ENCODE assay signal across 8 cellular contexts in the genomic region with DNA sequence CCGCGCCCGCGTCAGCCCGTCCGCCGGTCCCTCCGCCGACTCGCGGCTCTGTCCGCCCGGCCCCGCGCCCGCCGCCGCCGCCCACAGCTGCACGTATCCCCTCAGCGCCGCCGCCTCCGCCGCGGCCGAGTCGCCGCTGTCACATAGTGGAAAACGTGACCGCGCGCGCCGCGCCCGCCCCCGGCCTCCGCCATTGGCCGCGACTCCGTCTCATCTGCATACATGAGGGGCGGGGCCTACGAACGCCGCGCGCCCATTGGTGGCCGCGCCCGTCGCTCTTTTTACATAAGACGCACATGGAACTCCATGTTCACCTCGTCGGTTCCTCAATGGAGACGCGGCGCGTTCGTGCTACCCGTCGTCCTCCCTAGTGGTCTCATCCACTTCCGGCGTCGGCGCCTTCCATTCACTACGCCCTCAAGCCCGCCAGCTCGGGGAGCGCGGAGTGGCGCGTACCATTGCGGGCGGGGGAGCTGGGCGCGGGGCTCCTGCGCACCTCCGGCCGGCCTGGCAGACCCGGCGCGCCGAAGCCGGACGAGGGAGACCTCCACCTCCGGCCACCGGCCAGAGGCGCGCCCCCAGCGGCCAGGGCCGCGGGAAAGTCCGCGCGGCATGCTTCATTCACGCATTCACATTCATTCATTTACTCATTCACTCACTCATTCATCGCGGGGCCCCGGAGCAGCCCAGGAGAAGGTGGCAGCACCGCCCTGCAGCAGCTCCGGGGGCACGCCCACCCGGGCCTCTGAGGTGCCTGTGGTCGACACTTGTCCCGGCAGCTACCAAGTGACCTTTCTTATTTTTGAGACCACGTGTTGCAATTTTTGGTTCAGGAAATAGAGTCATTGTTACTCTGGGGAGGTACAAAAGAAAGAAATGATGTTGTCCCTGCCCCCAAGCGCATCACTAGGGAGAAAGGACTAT. TPM values are rescaled to one million over a fixed set of nuclear protein-coding genes. Genes with fewer than 3 reads are reported as not detected.
DNase-seq lines count a peak whose midpoint lies in the region; ATAC-seq lines count a peak whose summit lies in the region.

No MANE protein-coding gene starts in this region.

- ATAC-seq in GM19035 (IDR thresholded peaks at IDR 0.05; ENCODE audit: unreplicated experiment) = peak; percentile 89
- peak; percentile 89 for ATAC-seq in HG03354 (IDR thresholded peaks at IDR 0.05; ENCODE audit: poor library complexity, severe bottlenecking, unreplicated experiment)

- DNase-seq in AML-193 (lab: John Stamatoyannopoulos, UW) (peak; percentile 93 to 95), NCI-H446 (lab: John Stamatoyannopoulos, UW) (peak; percentile 91 to 98), cerebellum (ENCODE audit: low spot score) (peak; percentile 97), kidney glomerular epithelial cell (lab: John Stamatoyannopoulos, UW) (peak; percentile 93)
- peak; percentile 99 for DNase-seq in activated CD4-positive, CD25-positive, alpha-beta regulatory T cell treated with anti-CD3 and anti-CD28 coated beads, Interleukin-2, amount 50 U/mL, for 72 hours
- peak; percentile 91 to 96 for DNase-seq in stimulated activated CD4-positive, alpha-beta T cell treated with anti-CD3 and anti-CD28 coated beads, Interleukin-1b, Interleukin-23, amount 100 ng/mL, for 1 hour (ENCODE audit: low read depth in 2 of 2)

RNA-seq across cellular contexts. Expression of gene PER2, which starts 0.5 kb away (rescaled TPM):
- 7.5 TPM for total RNA-seq in cerebellum

RNA-seq across cellular contexts. Expression of gene TRAF3IP1, which starts 31.4 kb away (rescaled TPM):
- 12.2 TPM for total RNA-seq in cerebellum

RNA-seq across cellular contexts. Expression of gene HES6, which starts 49.1 kb away (rescaled TPM):
- total RNA-seq in cerebellum = 45.3 TPM

Comparison
In these comparisons a context has a peak if more than half of its experiments do, and no peak if none do; other contexts are left out.
1. Peak in every context shown above with its lines: DNase-seq and ATAC-seq.